ENCODE assay signal across 15 cellular contexts in the genomic region with DNA sequence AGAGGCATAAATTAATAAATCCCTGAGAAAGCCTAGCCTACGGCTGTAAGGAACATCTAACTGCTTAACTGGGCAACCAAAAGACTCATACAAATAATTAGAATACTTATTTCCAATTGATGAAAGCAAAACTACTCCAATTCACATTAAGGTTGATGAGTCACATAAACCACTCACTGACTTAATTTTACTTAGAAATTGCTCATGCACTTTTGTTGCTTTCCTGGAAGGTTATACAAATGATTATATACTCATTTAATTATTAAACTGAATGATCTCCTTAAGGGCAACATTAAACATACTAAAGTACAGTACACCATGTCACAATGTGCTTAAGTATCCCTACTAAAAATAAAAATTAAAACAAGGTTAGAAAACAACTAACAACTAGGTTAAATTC.
DNase-seq lines count a peak whose midpoint lies in the region; ATAC-seq, FAIRE-seq and TF ChIP-seq lines count a peak whose summit lies in the region.
"Had no signal": no experiment of that assay in that cellular context is flagged by ENCODE, and none has a peak within 500 bp of the region (broad histone marks: within the 10 kb centered on the region; RNA-seq: fewer than 3 reads in every experiment).

No MANE protein-coding gene starts in this region.

- TF ChIP-seq POLR2A in HepG2 (IDR thresholded peaks at IDR 0.05; ENCODE audit: insufficient read depth in 1 of 2, low read depth in 2 of 2, low read length in 2 of 2) (no peak), transverse colon (IDR thresholded peaks at IDR 0.05) (no peak), uterus (IDR thresholded peaks at IDR 0.05) (no peak)

- POLR2A ChIA-PET in HepG2 (lab: Yijun Ruan, JAX), result no interaction called here

- H3K9ac ChIP-seq in liver (ENCODE audit: low read depth in 1 of 2, low read length in 2 of 2), result no peak overlapping the region
- H3K9ac ChIP-seq in HepG2 (ENCODE audit: insufficient read depth, low read depth, low read length), result no peak overlapping the region

- no peak overlapping the region for H2AFZ ChIP-seq in HepG2 (ENCODE audit: low read length)

- in situ Hi-C loops in HepG2 (cut with HindIII; ENCODE audit: extremely low pct_ligation_motif_present, low pct_unique_long_range_greater_than_20kb), result no loop called here
- in situ Hi-C loops in transverse colon (cut with MboI; ENCODE audit: low pct_ligation_motif_present in 1 of 4, low pct_unique_long_range_greater_than_20kb in 1 of 4, low sequenced_read_pairs in 3 of 4), result no loop called here

- peaks cover 2 to 45% (median 28%) of the 10 kb centered on the region in 4 donors for H3K4me1 ChIP-seq in liver (ENCODE audit: control insufficient read depth in 4 of 4, insufficient read depth in 4 of 4, low read length in 3 of 4)
- peaks cover 24% of the 10 kb centered on the region for H3K4me1 ChIP-seq in HepG2 (ENCODE audit: insufficient read depth, low read length)
- H3K4me1 ChIP-seq in foreskin keratinocyte, result peaks cover 50% of the 10 kb centered on the region
- H3K4me1 ChIP-seq in transverse colon, result peaks cover 6 to 56% (median 23%) of the 10 kb centered on the region in 4 donors
- H3K4me1 ChIP-seq in uterus, result peaks cover 0 to 4% of the 10 kb centered on the region in 2 donors

- H3K79me2 ChIP-seq in HepG2 (ENCODE audit: insufficient read depth, low read length), result no peaks in the 10 kb centered on the region

- H3K4me3 ChIP-seq in liver (ENCODE audit: low read depth in 1 of 3, low read length in 3 of 3) (no peak overlapping the region), HepG2 (replicated peaks in 1 of 3; ENCODE audit: insufficient read depth in 1 of 3, low read depth in 2 of 3, low read length in 3 of 3) (no peak overlapping the region), transverse colon (no peak overlapping the region), uterus (no peak overlapping the region)
- H3K4me3 ChIP-seq: upper lobe of right lung had no signal

- H3K36me3 ChIP-seq in liver (ENCODE audit: control insufficient read depth in 4 of 4, insufficient read depth in 3 of 4, low read depth in 1 of 4, low read length in 3 of 4) (no peaks in the 10 kb centered on the region), HepG2 (replicated peaks in 1 of 2; ENCODE audit: control insufficient read depth in 1 of 2, insufficient read depth in 2 of 2, low read length in 2 of 2) (no peaks in the 10 kb centered on the region), transverse colon (no peaks in the 10 kb centered on the region), uterus (no peaks in the 10 kb centered on the region)
- H3K36me3 ChIP-seq: upper lobe of right lung had no signal

- TF ChIP-seq CTCF in liver (IDR thresholded peaks at IDR 0.05; ENCODE audit: low read depth, low read length, missing input control) (no peak), HepG2 (CRISPR knock-in tag; IDR thresholded peaks at IDR 0.05) (no peak), foreskin keratinocyte (conservative IDR thresholded peaks at IDR 0.05) (no peak), transverse colon (IDR thresholded peaks at IDR 0.05) (no peak), uterus (IDR thresholded peaks at IDR 0.05) (no peak)

- ATAC-seq in HepG2, result no peak
- peak; percentile 66 for ATAC-seq in foreskin keratinocyte
- ATAC-seq: activated naive CD4-positive, alpha-beta T cell treated with anti-CD3 and anti-CD28 coated beads, Interleukin-2, amount 50 U/mL, for 72 hours; upper lobe of right lung had no signal

- TF ChIP-seq EP300 in HepG2 (IDR thresholded peaks at IDR 0.05; ENCODE audit: low read depth in 2 of 2, low read length in 2 of 2) (no peak), HepG2 (CRISPR knock-in tag; IDR thresholded peaks at IDR 0.05; ENCODE audit: borderline replicate concordance) (no peak), transverse colon (IDR thresholded peaks at IDR 0.05; ENCODE audit: low read depth) (no peak)

- peak overlapping the region; percentile 57 to 62 for H3K27ac ChIP-seq in liver (ENCODE audit: low read depth in 1 of 2, low read length in 2 of 2)
- H3K27ac ChIP-seq in HepG2 (ENCODE audit: extremely low read length, insufficient read depth, low read length), result no peak overlapping the region
- peak overlapping the region; percentile 1 for H3K27ac ChIP-seq in foreskin keratinocyte
- peak overlapping the region in 3 of 4 donors; percentile 8 to 76 (median 73) for H3K27ac ChIP-seq in transverse colon
- no peak overlapping the region for H3K27ac ChIP-seq in uterus
- H3K27ac ChIP-seq: upper lobe of right lung had no signal

- WGBS in liver, result 84% methylated on average over 1 of the region's 1 CpG
- WGBS in HepG2 (ENCODE audit: low lambda C conversion rate), result 71% methylated on average over 1 of the region's 1 CpG
- WGBS in transverse colon (ENCODE audit: low coverage in 1 of 2), 2 donors, result 45 to 61% methylated on average over 1 of the region's 1 CpG

- intact Hi-C loops in HepG2 (cut with micrococcal nuclease; ENCODE audit: unreplicated experiment) (no loop called here), transverse colon (cut with DNase I; ENCODE audit: low total_unique reads) (no loop called here), uterus (cut with DNase I; ENCODE audit: low total_unique reads) (no loop called here)

- no peak overlapping the region for H3K4me2 ChIP-seq in HepG2 (ENCODE audit: low read depth, low read length)

- DNase-seq in HepG2 (ENCODE audit: low spot score), result no peak
- peak; percentile 39 for DNase-seq in amniotic epithelial cell (ENCODE audit: low read depth)
- peak in 1 of 2 donors; percentile 63 for DNase-seq in foreskin keratinocyte
- DNase-seq in transverse colon, result no peak
- no peak for DNase-seq in NCI-H345 (lab: John Stamatoyannopoulos, UW)
- no peak for DNase-seq in NOMO-1 treated with dmso at 0.1 percent for 144 hours (lab: John Stamatoyannopoulos, UW; ENCODE audit: unreplicated experiment)
- DNase-seq in uterus, result no peak
- DNase-seq: activated CD4-positive, CD25-positive, alpha-beta regulatory T cell; activated CD8-positive, alpha-beta memory T cell treated with anti-CD3 and anti-CD28 coated beads, Interleukin-2, amount 50 U/mL, for 48 hours; cortex of kidney; immature natural killer cell; stimulated activated CD4-positive, alpha-beta T cell treated with anti-CD3 and anti-CD28 coated beads, Interleukin-1b, Interleukin-23, amount 100 ng/mL, for 48 hours; upper lobe of right lung had no signal

- H3K27me3 ChIP-seq in liver (ENCODE audit: control insufficient read depth in 4 of 4, insufficient read depth in 4 of 4, low read length in 3 of 4), result no peaks in the 10 kb centered on the region
- H3K27me3 ChIP-seq in HepG2 (ENCODE audit: control insufficient read depth in 1 of 2, insufficient read depth in 2 of 2, low read length in 2 of 2), result no peaks in the 10 kb centered on the region
- no peaks in the 10 kb centered on the region for H3K27me3 ChIP-seq in foreskin keratinocyte
- no peaks in the 10 kb centered on the region for H3K27me3 ChIP-seq in transverse colon
- H3K27me3 ChIP-seq in uterus, result no peaks in the 10 kb centered on the region
- H3K27me3 ChIP-seq: upper lobe of right lung had no signal

- BruUV-seq in HepG2 (replicated peaks; lab: Mats Ljungman, UMichigan), result no TSS peak

- TF ChIP-seq RAD21 in liver (IDR thresholded peaks at IDR 0.05), result no peak
- no peak for TF ChIP-seq RAD21 in HepG2 (CRISPR knock-in tag; IDR thresholded peaks at IDR 0.05)

- H4K20me1 ChIP-seq in HepG2 (ENCODE audit: insufficient read depth, low read length), result no peaks in the 10 kb centered on the region

- CTCF ChIA-PET in HepG2 (lab: Yijun Ruan, JAX; ENCODE audit: low intra/inter-chr PET ratio, low total read pairs), result no interaction called here

- FAIRE-seq in HepG2 (lab: Jason Lieb, UNC), result no peak

- H3K9me3 ChIP-seq in liver (ENCODE audit: control insufficient read depth in 4 of 4, low read length in 3 of 4) (no peaks in the 10 kb centered on the region), HepG2 (ENCODE audit: low read length) (no peaks in the 10 kb centered on the region), transverse colon (no peaks in the 10 kb centered on the region), uterus (no peaks in the 10 kb centered on the region)
- H3K9me3 ChIP-seq: upper lobe of right lung had no signal

TF ChIP-seq in liver, 16 proteins besides CTCF, POLR2A, EP300 and RAD21 (continues in another document):
- TF ChIP-seq JUND (IDR thresholded peaks at IDR 0.05) (peak in 1 of 2 donors; percentile 12), NR2F2 (IDR thresholded peaks at IDR 0.05) (no peak), TAF1 (conservative IDR thresholded peaks at IDR 0.05) (no peak)

TF ChIP-seq in HepG2, 621 proteins besides CTCF, POLR2A, EP300 and RAD21 (continues in another document):
- no peak for TF ChIP-seq HES4 (CRISPR knock-in tag; IDR thresholded peaks at IDR 0.05; ENCODE audit: borderline replicate concordance)
- no peak for TF ChIP-seq PAWR (CRISPR knock-in tag; IDR thresholded peaks at IDR 0.05; ENCODE audit: borderline replicate concordance)
- no peak for TF ChIP-seq SIN3B (IDR thresholded peaks at IDR 0.05; ENCODE audit: low read length)
- TF ChIP-seq, protein P1, sequence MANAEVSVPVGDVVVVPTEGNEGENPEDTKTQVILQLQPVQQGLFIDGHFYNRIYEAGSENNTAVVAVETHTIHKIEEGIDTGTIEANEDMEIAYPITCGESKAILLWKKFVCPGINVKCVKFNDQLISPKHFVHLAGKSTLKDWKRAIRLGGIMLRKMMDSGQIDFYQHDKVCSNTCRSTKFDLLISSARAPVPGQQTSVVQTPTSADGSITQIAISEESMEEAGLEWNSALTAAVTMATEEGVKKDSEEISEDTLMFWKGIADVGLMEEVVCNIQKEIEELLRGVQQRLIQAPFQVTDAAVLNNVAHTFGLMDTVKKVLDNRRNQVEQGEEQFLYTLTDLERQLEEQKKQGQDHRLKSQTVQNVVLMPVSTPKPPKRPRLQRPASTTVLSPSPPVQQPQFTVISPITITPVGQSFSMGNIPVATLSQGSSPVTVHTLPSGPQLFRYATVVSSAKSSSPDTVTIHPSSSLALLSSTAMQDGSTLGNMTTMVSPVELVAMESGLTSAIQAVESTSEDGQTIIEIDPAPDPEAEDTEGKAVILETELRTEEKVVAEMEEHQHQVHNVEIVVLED (CRISPR knock-in tag; IDR thresholded peaks at IDR 0.05; ENCODE audit: borderline replicate concordance), result no peak
- TF ChIP-seq ZFY (CRISPR knock-in tag; IDR thresholded peaks at IDR 0.05), result no peak
- TF ChIP-seq FOXM1 (CRISPR knock-in tag; IDR thresholded peaks at IDR 0.05), result no peak
- TF ChIP-seq, protein P2, sequence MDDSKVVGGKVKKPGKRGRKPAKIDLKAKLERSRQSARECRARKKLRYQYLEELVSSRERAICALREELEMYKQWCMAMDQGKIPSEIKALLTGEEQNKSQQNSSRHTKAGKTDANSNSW (CRISPR knock-in tag; IDR thresholded peaks at IDR 0.05; ENCODE audit: borderline replicate concordance), result no peak
- no peak for TF ChIP-seq MAF1 (CRISPR knock-in tag; IDR thresholded peaks at IDR 0.05; ENCODE audit: borderline replicate concordance)
- no peak for TF ChIP-seq SALL2 (CRISPR knock-in tag; IDR thresholded peaks at IDR 0.05)
- no peak for TF ChIP-seq ATF7 (IDR thresholded peaks at IDR 0.05)
- TF ChIP-seq ATF7 (CRISPR knock-in tag; IDR thresholded peaks at IDR 0.05), result no peak
- TF ChIP-seq ZNF773 (CRISPR knock-in tag; IDR thresholded peaks at IDR 0.05; ENCODE audit: borderline replicate concordance), result no peak
- TF ChIP-seq ZNF737 (CRISPR knock-in tag; IDR thresholded peaks at IDR 0.05; ENCODE audit: borderline replicate concordance), result no peak
- TF ChIP-seq TSC22D2 (CRISPR knock-in tag; IDR thresholded peaks at IDR 0.05; ENCODE audit: borderline replicate concordance), result no peak

Comparison
In these comparisons a context has a peak if more than half of its experiments do, and no peak if none do; other contexts are left out.
1. H3K27ac ChIP-seq: peak in liver (2 of 2), foreskin keratinocyte (single experiment) and transverse colon (3 of 4); none in HepG2 (single experiment) and uterus (0 of 2).